ENCODE assay signal across 8 cellular contexts in genomic region chr1:3564921-3565831, GRCh38. TPM values are rescaled to one million over a fixed set of nuclear protein-coding genes. Genes with fewer than 3 reads are reported as not detected.
DNase-seq lines count a peak whose midpoint lies in the region; ATAC-seq and TF ChIP-seq lines count a peak whose summit lies in the region.

No MANE protein-coding gene starts in this region.

- peak; percentile 97 for TF ChIP-seq CTCF in WI38 (IDR thresholded peaks at IDR 0.05; ENCODE audit: low read depth, low read length)
- TF ChIP-seq CTCF in endodermal cell (conservative IDR thresholded peaks at IDR 0.05) = peak; percentile 96
- TF ChIP-seq CTCF in neural progenitor cell (IDR thresholded peaks at IDR 0.05) = peak; percentile 94

- H3K36me3 Mint-ChIP-seq in CD4-positive, CD25-positive, alpha-beta regulatory T cell = no peaks in the 10 kb centered on the region
- H3K36me3 Mint-ChIP-seq in endodermal cell (ENCODE audit: low read depth) (no peaks in the 10 kb centered on the region), neural progenitor cell (no peaks in the 10 kb centered on the region)

- H3K27ac Mint-ChIP-seq in CD4-positive, CD25-positive, alpha-beta regulatory T cell = no peak overlapping the region
- H3K27ac Mint-ChIP-seq in endodermal cell (no peak overlapping the region), neural progenitor cell (peak overlapping the region; percentile 63)

- no peaks in the 10 kb centered on the region for H3K4me1 Mint-ChIP-seq in CD4-positive, CD25-positive, alpha-beta regulatory T cell
- no peaks in the 10 kb centered on the region for H3K4me1 Mint-ChIP-seq in endodermal cell
- H3K4me1 Mint-ChIP-seq in neural progenitor cell = peaks cover 12% of the 10 kb centered on the region

- no peaks in the 10 kb centered on the region for H3F3A ChIP-seq in neural progenitor cell (ENCODE audit: low read depth)

- WGBS in endodermal cell (ENCODE audit: insufficient coverage in 1 of 2, insufficient read length in 1 of 2), 2 experiments = 76 to 83% methylated on average over 23 to 29 of the region's 29 CpGs

- H3K9me3 ChIP-seq in CD4-positive, CD25-positive, alpha-beta regulatory T cell (ENCODE audit: control insufficient read depth in 2 of 2, low read length in 2 of 2) = no peaks in the 10 kb centered on the region
- H3K9me3 ChIP-seq in endodermal cell (ENCODE audit: control insufficient read depth, low read length) (no peaks in the 10 kb centered on the region), neural progenitor cell (ENCODE audit: low read depth) (no peaks in the 10 kb centered on the region)

- H3K27ac ChIP-seq in CD4-positive, CD25-positive, alpha-beta regulatory T cell (ENCODE audit: insufficient read depth, low read length, poor library complexity, severe bottlenecking) = no peak overlapping the region
- no peak overlapping the region for H3K27ac ChIP-seq in endodermal cell (ENCODE audit: low read depth, low read length)
- no peak overlapping the region for H3K27ac ChIP-seq in neural progenitor cell

- no peaks in the 10 kb centered on the region for H3K9me3 Mint-ChIP-seq in CD4-positive, CD25-positive, alpha-beta regulatory T cell
- H3K9me3 Mint-ChIP-seq in endodermal cell (no peaks in the 10 kb centered on the region), neural progenitor cell (no peaks in the 10 kb centered on the region)

- H3K27me3 ChIP-seq in CD4-positive, CD25-positive, alpha-beta regulatory T cell (ENCODE audit: control insufficient read depth, insufficient read depth, low read length) = no peaks in the 10 kb centered on the region
- H3K27me3 ChIP-seq in H7 (ENCODE audit: control insufficient read depth, insufficient read depth, low read length) (no peaks in the 10 kb centered on the region), endodermal cell (ENCODE audit: control insufficient read depth, insufficient read depth, low read length, poor library complexity, severe bottlenecking) (no peaks in the 10 kb centered on the region), neural progenitor cell (no peaks in the 10 kb centered on the region)

- H3K4me2 ChIP-seq in neural progenitor cell = no peak overlapping the region

- H3K9ac ChIP-seq in endodermal cell (ENCODE audit: extremely low read depth, low read length, poor library complexity, severe bottlenecking) (no peak overlapping the region), neural progenitor cell (no peak overlapping the region)

- H3K79me2 ChIP-seq in neural progenitor cell (ENCODE audit: low read depth) = no peaks in the 10 kb centered on the region

- no peaks in the 10 kb centered on the region for H3K27me3 Mint-ChIP-seq in CD4-positive, CD25-positive, alpha-beta regulatory T cell
- H3K27me3 Mint-ChIP-seq in endodermal cell (ENCODE audit: insufficient read depth) (no peaks in the 10 kb centered on the region), neural progenitor cell (ENCODE audit: insufficient read depth, low read depth) (peaks cover 2% of the 10 kb centered on the region)

- H3K36me3 ChIP-seq in CD4-positive, CD25-positive, alpha-beta regulatory T cell (ENCODE audit: control insufficient read depth, insufficient read depth, low read length) = no peaks in the 10 kb centered on the region
- H3K36me3 ChIP-seq in H7 (replicated peaks; ENCODE audit: control insufficient read depth, insufficient read depth, low read length) (no peaks in the 10 kb centered on the region), endodermal cell (ENCODE audit: control insufficient read depth, insufficient read depth, low read length) (no peaks in the 10 kb centered on the region), neural progenitor cell (no peaks in the 10 kb centered on the region)

- no peaks in the 10 kb centered on the region for H3K4me1 ChIP-seq in CD4-positive, CD25-positive, alpha-beta regulatory T cell (ENCODE audit: control insufficient read depth, insufficient read depth, low read length, poor library complexity, severe bottlenecking)
- H3K4me1 ChIP-seq in endodermal cell (ENCODE audit: control insufficient read depth, insufficient read depth, low read length) (no peaks in the 10 kb centered on the region), neural progenitor cell (no peaks in the 10 kb centered on the region)

- no peak overlapping the region for H3K4me3 ChIP-seq in CD4-positive, CD25-positive, alpha-beta regulatory T cell (ENCODE audit: low read depth, low read length)
- H3K4me3 ChIP-seq in H7 (ENCODE audit: insufficient read depth, low read depth, low read length) (no peak overlapping the region), WI38 (ENCODE audit: low read depth, low read length) (no peak overlapping the region), endodermal cell (ENCODE audit: low read length) (no peak overlapping the region), neural progenitor cell (no peak overlapping the region)

- no peak for ATAC-seq in CD4-positive, CD25-positive, alpha-beta regulatory T cell (ENCODE audit: low read depth in 2 of 2)
- ATAC-seq in HG03095 (IDR thresholded peaks at IDR 0.05; ENCODE audit: unreplicated experiment) (no peak), HG02970 (IDR thresholded peaks at IDR 0.05; ENCODE audit: low FRiP score, unreplicated experiment) (no peak), HG03342 (IDR thresholded peaks at IDR 0.05; ENCODE audit: unreplicated experiment) (no peak)

- H4K20me1 ChIP-seq in neural progenitor cell (ENCODE audit: low read depth) = peaks cover 5% of the 10 kb centered on the region

- no peak overlapping the region for H3K4me3 Mint-ChIP-seq in CD4-positive, CD25-positive, alpha-beta regulatory T cell
- H3K4me3 Mint-ChIP-seq in endodermal cell = no peak overlapping the region
- H3K4me3 Mint-ChIP-seq in neural progenitor cell = no peak overlapping the region

- DNase-seq in CD4-positive, CD25-positive, alpha-beta regulatory T cell = peak; percentile 16 to 35 (median 30)
- DNase-seq in H7 = peak; percentile 99
- peak; percentile 82 for DNase-seq in endodermal cell
- DNase-seq in neural progenitor cell (ENCODE audit: low spot score) = peak; percentile 75

- no peak overlapping the region for H2AFZ ChIP-seq in neural progenitor cell (replicated peaks)

RNA-seq across cellular contexts. Expression of gene MEGF6, which starts 46.1 kb away (rescaled TPM):
- 123 TPM for total RNA-seq in CD4-positive, CD25-positive, alpha-beta regulatory T cell
- polyA plus RNA-seq in CD4-positive, CD25-positive, alpha-beta regulatory T cell = 1 to 10 TPM; 4.7 to 9.8 (median 6.5) TPM
- total RNA-seq in H7 (2014; rRNA removed; shearing (Covaris generic)) = 22.8 and 27.1 TPM in 2 replicates
- 100 to 1,000 TPM in 1 of 2 donors, 10 to 100 TPM in 1; 83.0 to 103 TPM for total RNA-seq in endodermal cell
- polyA plus RNA-seq in endodermal cell (2013, experiment 1 of 2) = 28.4 TPM
- 20.2 TPM for polyA plus RNA-seq in endodermal cell (2013, experiment 2 of 2)
- total RNA-seq in neural progenitor cell (ENCODE audit: low replicate concordance) = 1.7 and 25.6 TPM in 2 replicates

RNA-seq across cellular contexts. Expression of gene TPRG1L, which starts 59.6 kb away (rescaled TPM):
- total RNA-seq in CD4-positive, CD25-positive, alpha-beta regulatory T cell = 26.9 TPM
- 10 to 100 TPM; 34.3 to 35.9 (median 35.1) TPM for polyA plus RNA-seq in CD4-positive, CD25-positive, alpha-beta regulatory T cell
- total RNA-seq in H7 (2014; rRNA removed; shearing (Covaris generic)) = 19.6 and 22.0 TPM in 2 replicates
- total RNA-seq in endodermal cell = 10 to 100 TPM; 50.4 to 56.4 TPM
- polyA plus RNA-seq in endodermal cell (2013, experiment 1 of 2) = 30.8 TPM
- 32.3 TPM for polyA plus RNA-seq in endodermal cell (2013, experiment 2 of 2)
- total RNA-seq in neural progenitor cell (ENCODE audit: low replicate concordance) = 10.6 and 11.5 TPM in 2 replicates

Comparison
In these comparisons a context has a peak if more than half of its experiments do, and no peak if none do; other contexts are left out.
1. DNase-seq: peak in every context shown above with its lines; median percentile 99 in H7; 82 in endodermal cell; 75 in neural progenitor cell; 30 in CD4-positive, CD25-positive, alpha-beta regulatory T cell.